Comparison of ENCODE assay signal across 8 cellular contexts in genomic region chr15:59371458-59372351, GRCh38. TPM values are rescaled to one million over a fixed set of nuclear protein-coding genes. Genes with fewer than 3 reads are reported as not detected.
DNase-seq lines count a peak whose midpoint lies in the region; ATAC-seq, FAIRE-seq and TF ChIP-seq lines count a peak whose summit lies in the region.

No MANE protein-coding gene starts in this region.

- peak overlapping the region; percentile 82 for H3K27ac ChIP-seq in endothelial cell of umbilical vein (ENCODE audit: insufficient read depth, low read depth, low read length)

- peaks cover 48% of the 10 kb centered on the region for H3K27me3 Mint-ChIP-seq in activated naive CD4-positive, alpha-beta T cell treated with anti-CD3 and anti-CD28 coated beads for 36 hours (ENCODE audit: low read depth)
- H3K27me3 Mint-ChIP-seq in T-cell, result peaks cover 57 to 58% of the 10 kb centered on the region in 2 donors

- intact Hi-C loops in activated naive CD4-positive, alpha-beta T cell treated with anti-CD3 and anti-CD28 coated beads for 36 hours (cut with micrococcal nuclease), result loop anchor here (1.0 kb wide), 1 partner anchor 71 kb away; no protein-coding TSS in a partner anchor
- intact Hi-C loops in endothelial cell of umbilical vein (cut with micrococcal nuclease), result loop anchor here (1.0 to 5.0 kb wide), 6 partner anchors 76 to 286 kb away; partner anchors contain the start of gene GTF2A2

- peaks cover 0 to 3% of the 10 kb centered on the region in 2 experiments for H3K36me3 ChIP-seq in endothelial cell of umbilical vein (ENCODE audit: control insufficient read depth in 2 of 2, extremely low read depth in 1 of 2, insufficient read depth in 2 of 2, low read length in 2 of 2)

- peak overlapping the region; percentile 92 for H2AFZ ChIP-seq in endothelial cell of umbilical vein (ENCODE audit: low read depth, low read length)

- peak overlapping the region; percentile 98 for H3K4me2 ChIP-seq in endothelial cell of umbilical vein (ENCODE audit: insufficient read depth, low read length)

- peaks cover 4% of the 10 kb centered on the region for H4K20me1 ChIP-seq in endothelial cell of umbilical vein (replicated peaks; ENCODE audit: control insufficient read depth, extremely low read depth, insufficient read depth, low read length)

- H3K4me3 ChIP-seq in endothelial cell of umbilical vein (replicated peaks in 1 of 3; ENCODE audit: insufficient read depth in 1 of 3, low read depth in 1 of 3, low read length in 3 of 3), result peak overlapping the region; percentile 85 to 91 (median 88)

- H3K4me3 Mint-ChIP-seq in activated naive CD4-positive, alpha-beta T cell treated with anti-CD3 and anti-CD28 coated beads for 36 hours, result peak overlapping the region; percentile 76
- H3K4me3 Mint-ChIP-seq in T-cell, result peak overlapping the region; percentile 82 to 86 (median 83)

- no peak for TF ChIP-seq CTCF in endothelial cell of umbilical vein (IDR thresholded peaks at IDR 0.05; ENCODE audit: extremely low read depth in 1 of 2, insufficient read depth in 1 of 2, low read depth in 1 of 2, low read length in 2 of 2)

- peaks cover 1% of the 10 kb centered on the region for H3K36me3 Mint-ChIP-seq in activated naive CD4-positive, alpha-beta T cell treated with anti-CD3 and anti-CD28 coated beads for 36 hours (ENCODE audit: low read depth)
- no peaks in the 10 kb centered on the region for H3K36me3 Mint-ChIP-seq in T-cell

- dilution Hi-C loops in endothelial cell of umbilical vein (cut with MboI; ENCODE audit: extremely low pct_ligation_motif_present, low sequenced_read_pairs), result no loop called here

- POLR2A ChIA-PET in T-cell (lab: Charles Lee) (no interaction called here), endothelial cell of umbilical vein (lab: Charles Lee) (interaction anchor here (0.8 to 1.4 kb wide), 5 partner anchors 22 to 138 kb away, joined by 3 to 10 read pairs (median 3); no protein-coding TSS in a partner anchor)

- peaks cover 34% of the 10 kb centered on the region for H3K4me1 ChIP-seq in endothelial cell of umbilical vein (ENCODE audit: control insufficient read depth, extremely low read depth, insufficient read depth, low read length)

- H3K79me2 ChIP-seq in endothelial cell of umbilical vein (ENCODE audit: control insufficient read depth, insufficient read depth, low read length), result peaks cover 56% of the 10 kb centered on the region

- TF ChIP-seq POLR2A in endothelial cell of umbilical vein (IDR thresholded peaks at IDR 0.05; ENCODE audit: low read depth, low read length), result no peak

- CTCF ChIA-PET in activated naive CD4-positive, alpha-beta T cell treated with anti-CD3 and anti-CD28 coated beads for 36 hours (lab: Charles Lee), result interaction anchor here (0.8 kb wide), 1 partner anchor 122 kb away, joined by 3 read pairs; no protein-coding TSS in a partner anchor
- CTCF ChIA-PET in T-cell (lab: Charles Lee) (no interaction called here), endothelial cell of umbilical vein (lab: Charles Lee) (interaction anchor here (1.6 to 2.2 kb wide), 2 partner anchors 125 to 197 kb away, joined by 8 to 18 read pairs; no protein-coding TSS in a partner anchor)

- H3K9ac ChIP-seq in endothelial cell of umbilical vein (replicated peaks; ENCODE audit: extremely low read depth, insufficient read depth, low read length), result peak overlapping the region; percentile 88

- H3K27me3 ChIP-seq in endothelial cell of umbilical vein (ENCODE audit: control insufficient read depth in 2 of 2, insufficient read depth in 2 of 2, low read length in 2 of 2), result no peaks in the 10 kb centered on the region

- BruUV-seq in endothelial cell of umbilical vein (replicated peaks; lab: Mats Ljungman, UMichigan), result no TSS peak

- H3K9me3 Mint-ChIP-seq in activated naive CD4-positive, alpha-beta T cell treated with anti-CD3 and anti-CD28 coated beads for 36 hours, result no peaks in the 10 kb centered on the region
- no peaks in the 10 kb centered on the region for H3K9me3 Mint-ChIP-seq in T-cell

- no peak overlapping the region for H3K27ac Mint-ChIP-seq in activated naive CD4-positive, alpha-beta T cell treated with anti-CD3 and anti-CD28 coated beads for 36 hours
- H3K27ac Mint-ChIP-seq in T-cell, result no peak overlapping the region

- no peak for DNase-seq in activated naive CD4-positive, alpha-beta T cell treated with anti-CD3 and anti-CD28 coated beads for 36 hours
- DNase-seq in activated naive CD4-positive, alpha-beta T cell treated with Interleukin-2 at 50 U/mL for 16 hours, result no peak
- DNase-seq in T-cell (peak in 8 of 34 experiments; percentile 0 to 12 (median 6)), endothelial cell of umbilical vein (ENCODE audit: low read depth, low spot score) (peak; percentile 27), mucosa of gallbladder (ENCODE audit: low spot score) (peak; percentile 16), urothelium cell line (ENCODE audit: low spot score) (peak; percentile 78), NCI-H2107 treated with DMSO at 0.1 percent for 48 hours (lab: John Stamatoyannopoulos, UW; ENCODE audit: unreplicated experiment) (no peak)

- no peaks in the 10 kb centered on the region for H3K9me1 ChIP-seq in endothelial cell of umbilical vein (replicated peaks; ENCODE audit: control insufficient read depth, extremely low read depth, insufficient read depth, low read length)

- H3K4me1 Mint-ChIP-seq in activated naive CD4-positive, alpha-beta T cell treated with anti-CD3 and anti-CD28 coated beads for 36 hours (ENCODE audit: low read depth), result peaks cover 14% of the 10 kb centered on the region
- H3K4me1 Mint-ChIP-seq in T-cell, result peaks cover 15 to 23% (median 21%) of the 10 kb centered on the region in 3 donors

- H3K9me3 ChIP-seq in endothelial cell of umbilical vein (replicated peaks; ENCODE audit: control insufficient read depth, insufficient read depth, low read length), result no peaks in the 10 kb centered on the region

- ATAC-seq in HG03025 (IDR thresholded peaks at IDR 0.05; ENCODE audit: low FRiP score, unreplicated experiment), result peak; percentile 29
- ATAC-seq in T-cell (replicated peaks in 1 of 4), result peak in 3 of 4 experiments; percentile 59 to 62 (median 61)

- FAIRE-seq in endothelial cell of umbilical vein (lab: Jason Lieb, UNC) (no peak), urothelium cell line (lab: Jason Lieb, UNC) (no peak)

TF ChIP-seq in endothelial cell of umbilical vein, 7 proteins besides CTCF, POLR2A, EP300 and RAD21:
- TF ChIP-seq GATA2 (IDR thresholded peaks at IDR 0.05; ENCODE audit: insufficient read depth, insufficient read length, low read depth, low read length) (no peak), JUN (IDR thresholded peaks at IDR 0.05; ENCODE audit: borderline replicate concordance, insufficient read depth, insufficient read length, low read depth) (no peak), FOS (IDR thresholded peaks at IDR 0.05; ENCODE audit: borderline replicate concordance, insufficient read depth, low read length) (no peak), MYC (IDR thresholded peaks at IDR 0.05; ENCODE audit: low read depth, low read length) (no peak), POLR2AphosphoS5 (IDR thresholded peaks at IDR 0.05; ENCODE audit: insufficient read depth, low read depth, low read length) (no peak), MAX (IDR thresholded peaks at IDR 0.05; ENCODE audit: insufficient read depth, insufficient read length) (no peak), EZH2 (IDR thresholded peaks at IDR 0.05; ENCODE audit: borderline replicate concordance, low read depth, low read length, severe bottlenecking) (no peak)

RNA-seq across cellular contexts. Expression of gene MYO1E, which starts 1.0 kb away (rescaled TPM):
- 1 to 10 TPM; 1.4 to 2.9 TPM for total RNA-seq in activated naive CD4-positive, alpha-beta T cell treated with anti-CD3 and anti-CD28 coated beads for 36 hours
- 10 to 100 TPM in 1 of 5 donors, 1 to 10 TPM in 4; 1.3 to 11.7 (median 4.3) TPM for total RNA-seq in T-cell
- total RNA-seq in endothelial cell of umbilical vein, result 218 and 231 TPM in 2 replicates
- polyA plus RNA-seq in endothelial cell of umbilical vein, result 31.6 and 33.4 TPM in 2 replicates
- 18.4 and 24.6 TPM in 2 replicates for polyA plus RNA-seq in endothelial cell of umbilical vein (2011; cell fraction: cytosol; rRNA removed)
- polyA plus RNA-seq in endothelial cell of umbilical vein (2011; cell fraction: nucleus; rRNA removed), result 56.7 and 57.1 TPM in 2 replicates
- 108 and 161 TPM in 2 replicates for polyA plus RNA-seq in endothelial cell of umbilical vein (2012)
- 96.0 and 102 TPM in 2 replicates for polyA minus RNA-seq in endothelial cell of umbilical vein
- 177 TPM for polyA minus RNA-seq in endothelial cell of umbilical vein (2011; cell fraction: cytosol; rRNA and poly(A)+ RNA removed)
- 124 and 127 TPM in 2 replicates for polyA minus RNA-seq in endothelial cell of umbilical vein (2011; cell fraction: nucleus; rRNA and poly(A)+ RNA removed)
- total RNA-seq in mucosa of gallbladder, result 204 TPM

Comparison
In these comparisons a context has a peak if more than half of its experiments do, and no peak if none do; other contexts are left out.
1. DNase-seq: peak in endothelial cell of umbilical vein (single experiment), mucosa of gallbladder (single experiment) and urothelium cell line (single experiment); none in activated naive CD4-positive, alpha-beta T cell treated with anti-CD3 and anti-CD28 coated beads for 36 hours (single experiment), activated naive CD4-positive, alpha-beta T cell treated with Interleukin-2 at 50 U/mL for 16 hours (single experiment) and NCI-H2107 treated with DMSO at 0.1 percent for 48 hours (single experiment).
2. RNA of gene MYO1E, which starts 1.0 kb away (total RNA-seq): 218 to 231 TPM in endothelial cell of umbilical vein and 204 TPM in mucosa of gallbladder (single experiment); 1.3 to 11.7 TPM in T-cell and 1.4 to 2.9 TPM in activated naive CD4-positive, alpha-beta T cell treated with anti-CD3 and anti-CD28 coated beads for 36 hours; every median in the first group is over 10 times any median in the second.
3. CTCF ChIA-PET loops: an anchor here in activated naive CD4-positive, alpha-beta T cell treated with anti-CD3 and anti-CD28 coated beads for 36 hours (0.8 kb wide) and endothelial cell of umbilical vein (1.6 to 2.2 kb wide); none called in T-cell.